8 cellular contexts compared by ENCODE assay signal in the genomic region with DNA sequence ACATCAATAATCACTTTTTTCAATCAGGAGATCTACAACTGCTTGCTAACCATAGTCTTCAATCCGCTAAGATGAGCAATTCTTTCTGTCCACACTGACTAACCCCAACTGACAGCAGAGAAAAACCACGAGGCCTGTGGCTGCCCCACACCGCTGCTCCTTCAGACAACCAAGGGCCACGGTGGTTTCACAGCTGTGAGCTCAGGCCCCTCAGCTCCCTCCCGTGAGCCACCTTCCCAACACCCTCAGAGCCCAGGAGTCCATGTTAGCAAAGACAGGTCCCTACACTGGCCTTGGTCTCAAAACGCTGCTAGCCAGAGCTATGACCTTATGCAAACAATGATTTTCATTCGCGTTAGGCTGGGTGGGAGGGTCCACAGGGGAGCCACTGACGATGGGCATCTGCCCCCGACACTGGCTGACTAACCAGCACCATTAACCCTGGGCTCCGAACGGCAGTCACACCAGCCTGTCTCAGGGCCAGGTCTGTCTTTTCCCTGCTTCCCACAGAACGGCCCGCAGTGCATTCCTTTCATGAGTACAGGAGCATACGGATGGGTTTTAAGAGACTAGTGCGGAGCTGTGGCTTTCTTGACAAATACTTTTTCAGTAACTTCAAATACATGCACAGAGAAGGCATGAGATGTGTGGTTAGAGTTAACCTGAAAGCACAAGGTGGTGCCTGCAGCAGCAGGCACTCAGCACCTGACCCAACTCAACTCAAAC.
DNase-seq lines count a peak whose midpoint lies in the region; ATAC-seq and TF ChIP-seq lines count a peak whose summit lies in the region.

No MANE protein-coding gene starts in this region.

- no peaks in the 10 kb centered on the region for H3K27me3 ChIP-seq in right atrium auricular region
- no peaks in the 10 kb centered on the region for H3K27me3 ChIP-seq in foreskin keratinocyte

- no peaks in the 10 kb centered on the region for H3K9me3 Mint-ChIP-seq in activated CD8-positive, alpha-beta T cell treated with anti-CD3 and anti-CD28 coated beads, Interleukin-2, amount 10 ng/mL, durations not matched to agents 7 days and 5 days (ENCODE audit: insufficient read depth)

- H3K9me3 ChIP-seq in right atrium auricular region = no peaks in the 10 kb centered on the region

- peaks cover 48% of the 10 kb centered on the region for H3K36me3 Mint-ChIP-seq in activated CD8-positive, alpha-beta T cell treated with anti-CD3 and anti-CD28 coated beads, Interleukin-2, amount 10 ng/mL, durations not matched to agents 7 days and 5 days (ENCODE audit: low read depth)

- peak; percentile 40 for ATAC-seq in Right ventricle myocardium superior (ENCODE audit: poor library complexity)
- ATAC-seq in HG03354 (IDR thresholded peaks at IDR 0.05; ENCODE audit: poor library complexity, severe bottlenecking, unreplicated experiment) = peak; percentile 72
- ATAC-seq in activated CD8-positive, alpha-beta T cell treated with anti-CD3 and anti-CD28 coated beads, Interleukin-2, amount 10 ng/mL, durations not matched to agents 7 days and 5 days = peak; percentile 81
- ATAC-seq in foreskin keratinocyte = peak; percentile 53

- no peak for TF ChIP-seq CTCF in right atrium auricular region (IDR thresholded peaks at IDR 0.05)
- TF ChIP-seq CTCF in foreskin keratinocyte (conservative IDR thresholded peaks at IDR 0.05) = no peak

- peaks cover 79% of the 10 kb centered on the region for H3K4me1 Mint-ChIP-seq in activated CD8-positive, alpha-beta T cell treated with anti-CD3 and anti-CD28 coated beads, Interleukin-2, amount 10 ng/mL, durations not matched to agents 7 days and 5 days (ENCODE audit: low read depth)

- H3K27me3 Mint-ChIP-seq in activated CD8-positive, alpha-beta T cell treated with anti-CD3 and anti-CD28 coated beads, Interleukin-2, amount 10 ng/mL, durations not matched to agents 7 days and 5 days (ENCODE audit: low read depth) = no peaks in the 10 kb centered on the region

- H3K27ac Mint-ChIP-seq in activated CD8-positive, alpha-beta T cell treated with anti-CD3 and anti-CD28 coated beads, Interleukin-2, amount 10 ng/mL, durations not matched to agents 7 days and 5 days = peak overlapping the region; percentile 78

- peak overlapping the region in 1 of 2 donors; percentile 55 for H3K27ac ChIP-seq in right atrium auricular region
- H3K27ac ChIP-seq in foreskin keratinocyte = no peak overlapping the region

- DNase-seq in Right ventricle myocardium superior = no peak
- DNase-seq in right atrium auricular region (ENCODE audit: low spot score) = no peak
- peak; percentile 74 for DNase-seq in activated CD8-positive, alpha-beta T cell treated with anti-CD3 and anti-CD28 coated beads, Interleukin-2, amount 10 ng/mL, durations not matched to agents 7 days and 5 days
- no peak for DNase-seq in foreskin keratinocyte
- DNase-seq in stimulated activated CD4-positive, alpha-beta T cell treated with anti-CD3 and anti-CD28 coated beads, TNF-alpha, amount 100 ng/mL, for 24 hours (ENCODE audit: low read depth in 3 of 3) = peak in 2 of 3 experiments; percentile 40 to 64
- no peak for DNase-seq in epidermal melanocyte (ENCODE audit: insufficient read length, low spot score)
- DNase-seq in DMS79 (lab: John Stamatoyannopoulos, UW) = no peak

- no peaks in the 10 kb centered on the region for H3K36me3 ChIP-seq in right atrium auricular region

- CTCF ChIA-PET in activated CD8-positive, alpha-beta T cell treated with anti-CD3 and anti-CD28 coated beads, Interleukin-2, amount 10 ng/mL, durations not matched to agents 7 days and 5 days (lab: Charles Lee) = interaction anchor here (1.0 to 1.1 kb wide), 2 partner anchors 65 to 134 kb away, joined by 3 read pairs; no protein-coding TSS in a partner anchor

- intact Hi-C loops in Right ventricle myocardium superior (cut with DNase I) = no loop called here

- no peak overlapping the region for H3K4me3 ChIP-seq in right atrium auricular region

- POLR2A ChIA-PET in activated CD8-positive, alpha-beta T cell treated with anti-CD3 and anti-CD28 coated beads, Interleukin-2, amount 10 ng/mL, durations not matched to agents 7 days and 5 days (lab: Charles Lee) = interaction anchor here (0.8 to 1.4 kb wide), 2 partner anchors 19 to 66 kb away, joined by 3 read pairs; no protein-coding TSS in a partner anchor

- H3K4me1 ChIP-seq in right atrium auricular region = peaks cover 0 to 63% of the 10 kb centered on the region in 2 donors
- H3K4me1 ChIP-seq in foreskin keratinocyte = no peaks in the 10 kb centered on the region

- H3K4me3 Mint-ChIP-seq in activated CD8-positive, alpha-beta T cell treated with anti-CD3 and anti-CD28 coated beads, Interleukin-2, amount 10 ng/mL, durations not matched to agents 7 days and 5 days = peak overlapping the region; percentile 52

Comparison
In these comparisons a context has a peak if more than half of its experiments do, and no peak if none do; other contexts are left out.
1. DNase-seq: peak in activated CD8-positive, alpha-beta T cell treated with anti-CD3 and anti-CD28 coated beads, Interleukin-2, amount 10 ng/mL, durations not matched to agents 7 days and 5 days (single experiment) and stimulated activated CD4-positive, alpha-beta T cell treated with anti-CD3 and anti-CD28 coated beads, TNF-alpha, amount 100 ng/mL, for 24 hours (2 of 3); none in Right ventricle myocardium superior (single experiment), right atrium auricular region (single experiment), foreskin keratinocyte (0 of 2), epidermal melanocyte (single experiment) and DMS79 (single experiment).
2. Peak in every context shown above with its lines, with median percentiles within 50 percentile points of each other: ATAC-seq.